23 cellular contexts compared by ENCODE assay signal in the genomic region with DNA sequence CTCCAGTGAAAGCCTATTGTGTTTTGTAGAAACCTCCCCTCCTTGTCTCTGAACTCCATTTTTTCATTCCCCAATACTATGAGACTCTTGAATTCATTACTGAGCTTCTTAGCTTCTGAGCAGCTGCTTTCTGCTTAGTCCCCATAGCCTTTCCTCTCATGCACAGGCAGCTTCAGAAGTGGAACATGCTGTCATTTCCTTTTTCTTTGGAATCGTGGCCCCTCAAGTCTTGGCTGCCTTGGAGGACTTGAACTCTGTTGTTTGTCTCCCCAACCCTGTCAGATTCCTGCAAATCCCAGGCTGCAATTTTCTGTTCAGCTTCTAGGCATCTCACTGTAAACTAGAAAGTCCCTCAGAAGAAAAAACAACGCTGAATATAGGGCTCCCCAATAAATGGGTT.
DNase-seq lines count a peak whose midpoint lies in the region; ATAC-seq, FAIRE-seq and TF ChIP-seq lines count a peak whose summit lies in the region.
"Had no signal": no experiment of that assay in that cellular context is flagged by ENCODE, and none has a peak within 500 bp of the region (broad histone marks: within the 10 kb centered on the region; RNA-seq: fewer than 3 reads in every experiment).

No MANE protein-coding gene starts in this region.

- H3K27ac ChIP-seq in breast epithelium (peak overlapping the region; percentile 23 to 62), mammary epithelial cell (ENCODE audit: insufficient read depth, low read depth, low read length) (no peak overlapping the region), uterus (peak overlapping the region; percentile 18 to 27)
- H3K27ac ChIP-seq: pancreas, suprapubic skin had no signal

- H3K4me1 ChIP-seq in breast epithelium (no peaks in the 10 kb centered on the region), mammary epithelial cell (ENCODE audit: insufficient read depth, low read length) (no peaks in the 10 kb centered on the region), uterus (no peaks in the 10 kb centered on the region)

- H3K4me3 Mint-ChIP-seq in neural crest cell: no peak overlapping the region
- H3K4me3 Mint-ChIP-seq: activated T-helper 17 cell treated with anti-CD3 and anti-CD28 coated beads, Interleukin-2, amount 50 U/mL, for 72 hours had no signal

- H3K79me2 ChIP-seq in mammary epithelial cell (ENCODE audit: insufficient read depth, low read length): no peaks in the 10 kb centered on the region

- no peaks in the 10 kb centered on the region for H4K20me1 ChIP-seq in mammary epithelial cell (ENCODE audit: insufficient read depth, low read length)

- H3K27me3 ChIP-seq in breast epithelium: no peaks in the 10 kb centered on the region
- no peaks in the 10 kb centered on the region for H3K27me3 ChIP-seq in mammary epithelial cell (ENCODE audit: insufficient read depth, low read length)
- no peaks in the 10 kb centered on the region for H3K27me3 ChIP-seq in uterus
- H3K27me3 ChIP-seq: pancreas, spleen, suprapubic skin had no signal

- CTCF ChIA-PET in mammary epithelial cell (lab: Charles Lee; ENCODE audit: low non-redundant PET): no interaction called here

- WGBS in mammary epithelial cell (ENCODE audit: low coverage, missing lambda C conversion rate): 83% methylated on average over 2 of the region's 2 CpGs

- H3K27ac Mint-ChIP-seq in neural crest cell (ENCODE audit: unreplicated experiment): peak overlapping the region; percentile 88
- H3K27ac Mint-ChIP-seq: activated T-helper 17 cell treated with anti-CD3 and anti-CD28 coated beads, Interleukin-2, amount 50 U/mL, for 72 hours had no signal

- TF ChIP-seq POLR2A in breast epithelium (IDR thresholded peaks at IDR 0.05) (no peak), uterus (IDR thresholded peaks at IDR 0.05) (no peak)

- H3K4me1 Mint-ChIP-seq in neural crest cell: peaks cover 49% of the 10 kb centered on the region
- H3K4me1 Mint-ChIP-seq: activated T-helper 17 cell treated with anti-CD3 and anti-CD28 coated beads, Interleukin-2, amount 50 U/mL, for 72 hours had no signal

- intact Hi-C loops in breast epithelium (cut with DNase I; ENCODE audit: low total_unique reads): no loop called here
- intact Hi-C loops in mammary epithelial cell (cut with micrococcal nuclease): no loop called here
- intact Hi-C loops in Right ventricle myocardium superior (cut with DNase I): no loop called here
- intact Hi-C loops in uterus (cut with DNase I; ENCODE audit: low total_unique reads): no loop called here

- peak; percentile 47 for ATAC-seq in Right ventricle myocardium superior (ENCODE audit: poor library complexity)
- ATAC-seq: activated T-helper 17 cell treated with anti-CD3 and anti-CD28 coated beads, Interleukin-2, amount 50 U/mL, for 72 hours; K562 had no signal

- H2AFZ ChIP-seq in mammary epithelial cell (ENCODE audit: low read depth, low read length): no peak overlapping the region

- no peaks in the 10 kb centered on the region for H3K27me3 Mint-ChIP-seq in neural crest cell (ENCODE audit: low read depth)

- H3K36me3 ChIP-seq in breast epithelium (no peaks in the 10 kb centered on the region), mammary epithelial cell (ENCODE audit: insufficient read depth, low read length) (no peaks in the 10 kb centered on the region), uterus (no peaks in the 10 kb centered on the region)
- H3K36me3 ChIP-seq: pancreas, spleen, suprapubic skin had no signal

- no peaks in the 10 kb centered on the region for H3K9me3 Mint-ChIP-seq in neural crest cell
- H3K9me3 Mint-ChIP-seq: activated T-helper 17 cell treated with anti-CD3 and anti-CD28 coated beads, Interleukin-2, amount 50 U/mL, for 72 hours had no signal

- H3K9me3 ChIP-seq in breast epithelium: no peaks in the 10 kb centered on the region
- no peaks in the 10 kb centered on the region for H3K9me3 ChIP-seq in mammary epithelial cell (replicated peaks; ENCODE audit: insufficient read depth, low read length)
- no peaks in the 10 kb centered on the region for H3K9me3 ChIP-seq in uterus
- H3K9me3 ChIP-seq: pancreas, spleen, suprapubic skin had no signal

- FAIRE-seq in urothelium cell line (lab: Jason Lieb, UNC): no peak
- FAIRE-seq: A204.1, GM12892, K562, pancreas had no signal

- no peak overlapping the region for H3K4me2 ChIP-seq in mammary epithelial cell (ENCODE audit: insufficient read depth, low read depth, low read length)

- no peaks in the 10 kb centered on the region for H3K36me3 Mint-ChIP-seq in neural crest cell (ENCODE audit: low read depth)

- dilution Hi-C loops in mammary epithelial cell (cut with HindIII; ENCODE audit: low sequenced_read_pairs): no loop called here

- no TSS peak for BruUV-seq in mammary epithelial cell (replicated peaks; lab: Mats Ljungman, UMichigan)

- in situ Hi-C loops in mammary epithelial cell (cut with MboI; ENCODE audit: low sequenced_read_pairs in 2 of 2): no loop called here

- DNase-seq in breast epithelium (ENCODE audit: low spot score in 2 of 2) (no peak), mammary epithelial cell (no peak), Right ventricle myocardium superior (no peak), neural crest cell (ENCODE audit: low read depth, low spot score) (no peak), uterus (no peak), OCI-M1 (lab: John Stamatoyannopoulos, UW) (no peak), NOMO-1 treated with DMSO at 0.1 percent for 48 hours (lab: John Stamatoyannopoulos, UW; ENCODE audit: unreplicated experiment) (no peak), urothelium cell line (ENCODE audit: low spot score) (no peak)
- DNase-seq: activated CD4-positive, CD25-positive, alpha-beta regulatory T cell; caudate nucleus; DMS 273 treated with DMSO at 0.1 percent for 48 hours; hippocampal formation; NCI-H1048; NCI-H2081; NCI-H510A treated with DMSO at 0.1 percent for 48 hours; pancreas; spleen; stimulated activated CD8-positive, alpha-beta memory T cell treated with anti-CD3 and anti-CD28 coated beads, Interleukin-4, amount 100 ng/mL, for 48 hours had no signal

- no peak for TF ChIP-seq CTCF in breast epithelium (IDR thresholded peaks at IDR 0.05)
- TF ChIP-seq CTCF in mammary epithelial cell (conservative IDR thresholded peaks at IDR 0.05 in 1 of 2, IDR thresholded peaks at IDR 0.05 in 1 of 2; ENCODE audit: extremely low read depth in 1 of 2, insufficient read depth in 1 of 2, low read depth in 1 of 2, low read length in 2 of 2): no peak
- TF ChIP-seq CTCF in neural crest cell (conservative IDR thresholded peaks at IDR 0.05): no peak
- TF ChIP-seq CTCF in uterus (IDR thresholded peaks at IDR 0.05): no peak

- no peak overlapping the region for H3K4me3 ChIP-seq in breast epithelium
- no peak overlapping the region for H3K4me3 ChIP-seq in mammary epithelial cell (replicated peaks in 1 of 3; ENCODE audit: insufficient read depth in 1 of 3, low read depth in 2 of 3, low read length in 3 of 3)
- H3K4me3 ChIP-seq in uterus: no peak overlapping the region
- H3K4me3 ChIP-seq: K562, pancreas, spleen, suprapubic skin had no signal

- no peak overlapping the region for H3K9ac ChIP-seq in mammary epithelial cell (ENCODE audit: insufficient read depth, low read length)
